In the genomic region with DNA sequence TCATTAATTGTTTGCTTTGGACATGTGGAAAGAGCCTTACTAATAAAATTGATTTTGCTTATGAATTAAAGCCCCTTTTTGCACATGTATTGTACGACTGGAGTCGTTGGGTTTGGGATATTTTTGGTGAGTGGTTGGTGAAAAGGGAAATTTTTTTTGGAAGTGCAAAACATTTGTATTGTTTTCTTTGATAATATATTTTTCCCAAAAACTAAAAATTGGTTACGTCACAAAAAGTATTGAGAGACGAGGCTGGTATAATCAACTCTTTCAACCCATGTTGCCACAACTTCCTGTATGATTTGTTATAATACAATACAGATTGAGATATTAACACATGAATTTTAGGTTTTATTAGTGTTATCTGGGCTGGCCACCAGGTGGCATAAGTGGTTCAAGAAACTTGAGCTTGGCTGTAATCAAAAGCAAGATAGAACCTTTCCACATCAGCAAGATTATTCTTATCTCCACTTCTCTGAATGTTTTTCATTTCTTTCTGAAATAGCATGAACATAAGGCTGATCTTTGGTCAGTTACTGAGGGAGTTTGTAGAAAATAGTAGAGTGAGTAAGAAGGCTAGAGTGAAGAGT, we compare ENCODE assay signal across 8 cellular contexts. TPM values are rescaled to one million over a fixed set of nuclear protein-coding genes. Genes with fewer than 3 reads are reported as not detected.
A peak's percentile ranks its signal among the peaks of the same experiment; 100 is the strongest.
DNase-seq lines count a peak whose midpoint lies in the region; ATAC-seq, FAIRE-seq and TF ChIP-seq lines count a peak whose summit lies in the region.

No MANE protein-coding gene starts in this region.

- no peaks in the 10 kb centered on the region for H3K27me3 Mint-ChIP-seq in Caco-2 (ENCODE audit: insufficient read depth, unreplicated experiment)
- no peaks in the 10 kb centered on the region for H3K27me3 Mint-ChIP-seq in activated T-cell treated with anti-CD3 and anti-CD28 coated beads, Interleukin-2, amount 50 U/mL, for 4 hours (ENCODE audit: low read depth)

- CTCF ChIA-PET in Caco-2 (lab: Charles Lee): interaction anchor here (0.6 to 2.5 kb wide), 18 partner anchors 12 to 316 kb away, joined by 3 to 50 read pairs (median 4); a partner anchor contains a TSS

- no peaks in the 10 kb centered on the region; the same call in none of the 2 replicates for H3K36me3 ChIP-seq in Caco-2 (ENCODE audit: control insufficient read depth, insufficient read depth, low read length)
- peaks cover 0 to 60% (median 4%) of the 10 kb centered on the region in 3 donors for H3K36me3 ChIP-seq in Peyer's patch

- no peak overlapping the region for H3K27ac ChIP-seq in Peyer's patch

- no TSS peak for BruUV-seq in Caco-2 (replicated peaks; lab: Mats Ljungman, UMichigan)

- H3K4me3 Mint-ChIP-seq in Caco-2 (ENCODE audit: unreplicated experiment): no peak overlapping the region
- H3K4me3 Mint-ChIP-seq in activated T-cell treated with anti-CD3 and anti-CD28 coated beads, Interleukin-2, amount 50 U/mL, for 4 hours: no peak overlapping the region

- no peaks in the 10 kb centered on the region for H3K27me3 ChIP-seq in Caco-2 (replicated peaks; ENCODE audit: control insufficient read depth, insufficient read depth, low read length)
- no peaks in the 10 kb centered on the region for H3K27me3 ChIP-seq in Peyer's patch

- no peaks in the 10 kb centered on the region for H3K4me1 Mint-ChIP-seq in Caco-2 (ENCODE audit: low read depth, unreplicated experiment)
- H3K4me1 Mint-ChIP-seq in activated T-cell treated with anti-CD3 and anti-CD28 coated beads, Interleukin-2, amount 50 U/mL, for 4 hours (ENCODE audit: low read depth): peaks cover 6% of the 10 kb centered on the region

- H3K36me3 Mint-ChIP-seq in Caco-2 (ENCODE audit: insufficient read depth, unreplicated experiment): peaks cover 66% of the 10 kb centered on the region
- peaks cover 46% of the 10 kb centered on the region for H3K36me3 Mint-ChIP-seq in activated T-cell treated with anti-CD3 and anti-CD28 coated beads, Interleukin-2, amount 50 U/mL, for 4 hours (ENCODE audit: insufficient read depth)

- no peaks in the 10 kb centered on the region for H3K4me1 ChIP-seq in Caco-2
- no peaks in the 10 kb centered on the region for H3K4me1 ChIP-seq in Peyer's patch

- TF ChIP-seq POLR2A in Peyer's patch (IDR thresholded peaks at IDR 0.05): no peak

- FAIRE-seq in urothelium cell line (lab: Jason Lieb, UNC): no peak

- H3K27ac Mint-ChIP-seq in Caco-2 (ENCODE audit: unreplicated experiment): no peak overlapping the region

- no peak overlapping the region for H3K4me3 ChIP-seq in Caco-2 (ENCODE audit: low read depth, low read length)
- no peak overlapping the region for H3K4me3 ChIP-seq in Peyer's patch

- DNase-seq in Caco-2 (peak in 1 of 2 experiments; percentile 71), HUDEP-2 (lab: John Stamatoyannopoulos, UW; ENCODE audit: unreplicated experiment in 76 of 76) (peak in 47 of 76 experiments; percentile 1 to 61 (median 31)), Peyer's patch (peak; percentile 54 to 80 (median 62)), fibroblast of the conjunctiva (ENCODE audit: low read depth) (peak; percentile 59), pons (ENCODE audit: low spot score) (peak; percentile 67), urothelium cell line (ENCODE audit: low spot score) (peak; percentile 30)
- DNase-seq in activated T-cell treated with anti-CD3 and anti-CD28 coated beads, Interleukin-2, amount 50 U/mL, for 4 hours: peak; percentile 64

- H3K9me3 Mint-ChIP-seq in Caco-2 (ENCODE audit: unreplicated experiment): no peaks in the 10 kb centered on the region
- no peaks in the 10 kb centered on the region for H3K9me3 Mint-ChIP-seq in activated T-cell treated with anti-CD3 and anti-CD28 coated beads, Interleukin-2, amount 50 U/mL, for 4 hours

- peak; percentile 60 to 65 for ATAC-seq in activated T-cell treated with anti-CD3 and anti-CD28 coated beads, Interleukin-2, amount 50 U/mL, for 4 hours
- ATAC-seq in GM21360 (IDR thresholded peaks at IDR 0.05; ENCODE audit: unreplicated experiment): no peak

- peak; percentile 72 to 77 for TF ChIP-seq CTCF in Caco-2 (IDR thresholded peaks at IDR 0.05; ENCODE audit: insufficient read depth in 1 of 2, low read depth in 1 of 2, low read length in 1 of 2, severe bottlenecking in 1 of 2, unreplicated experiment in 1 of 2)
- peak; percentile 51 to 92 (median 84) for TF ChIP-seq CTCF in Peyer's patch (IDR thresholded peaks at IDR 0.05)

- intact Hi-C loops in Caco-2 (cut with micrococcal nuclease; ENCODE audit: unreplicated experiment): loop anchor here (1.0 kb wide), 2 partner anchors 61 to 84 kb away; no protein-coding TSS in a partner anchor

- no peaks in the 10 kb centered on the region for H3K9me3 ChIP-seq in Caco-2
- H3K9me3 ChIP-seq in Peyer's patch: no peaks in the 10 kb centered on the region

- POLR2A ChIA-PET in Caco-2 (lab: Charles Lee): interaction anchor here (0.6 kb wide), 1 partner anchor 9 kb away, joined by 3 read pairs; a partner anchor contains a TSS

RNA-seq across cellular contexts. Expression of a gene that starts 8.7 kb away (rescaled TPM):
- total RNA-seq in Caco-2 (2022): 54.5 and 55.0 TPM in 2 replicates
- total RNA-seq in Peyer's patch: 10 to 100 TPM; 25.5 to 61.9 (median 35.4) TPM
- 100 to 1,000 TPM; 115 to 120 (median 117) TPM for total RNA-seq in activated T-cell treated with anti-CD3 and anti-CD28 coated beads, Interleukin-2, amount 50 U/mL, for 4 hours

RNA-seq across cellular contexts. Expression of a gene that starts 42.7 kb away (rescaled TPM):
- total RNA-seq in Caco-2 (2022) (0.07 TPM in 1 of 2 replicates, not detected in the other), Peyer's patch (under 1 TPM in 3 of 4 donors, not detected in 1; 0.18 to 0.40 (median 0.19) TPM)
- under 1 TPM in 1 of 3 donors, not detected in 2; 0.03 TPM for total RNA-seq in activated T-cell treated with anti-CD3 and anti-CD28 coated beads, Interleukin-2, amount 50 U/mL, for 4 hours
